1 cellular context compared by ENCODE assay signal in the genomic region with DNA sequence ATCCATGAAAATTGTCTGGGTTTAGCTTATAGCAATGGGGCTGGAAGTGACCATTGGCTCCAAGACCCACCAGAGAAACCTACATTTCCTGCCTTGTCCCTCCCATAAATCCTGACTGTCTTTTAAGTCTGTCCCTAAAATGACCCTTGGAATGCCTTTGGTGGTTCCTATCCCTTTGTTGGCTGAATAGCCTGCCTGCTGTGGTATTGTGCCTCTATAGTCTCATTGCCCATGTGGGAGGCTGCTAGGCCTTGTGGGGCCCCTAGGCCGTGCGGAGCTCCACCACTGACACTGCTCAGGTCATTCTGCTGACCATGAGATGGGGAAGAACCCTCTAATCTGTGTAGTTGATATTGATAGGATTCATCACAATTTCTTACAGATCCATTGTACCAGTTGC.
TF ChIP-seq lines count a peak whose summit lies in the region.

No MANE protein-coding gene starts in this region.

TF ChIP-seq in GM23338, 12 proteins besides CTCF, POLR2A, EP300 and RAD21 (continued from another document):
- TF ChIP-seq REST (IDR thresholded peaks at IDR 0.05; ENCODE audit: unreplicated experiment) = no peak
- TF ChIP-seq POLR2AphosphoS5 (IDR thresholded peaks at IDR 0.05; ENCODE audit: low read depth) = peak; percentile 49; the same call in 1 of the 2 replicates
- no peak for TF ChIP-seq ZNF114 (CRISPR knock-in tag; IDR thresholded peaks at IDR 0.05)
- no peak for TF ChIP-seq JUNB (IDR thresholded peaks at IDR 0.05; ENCODE audit: unreplicated experiment)
- TF ChIP-seq, protein P1, sequence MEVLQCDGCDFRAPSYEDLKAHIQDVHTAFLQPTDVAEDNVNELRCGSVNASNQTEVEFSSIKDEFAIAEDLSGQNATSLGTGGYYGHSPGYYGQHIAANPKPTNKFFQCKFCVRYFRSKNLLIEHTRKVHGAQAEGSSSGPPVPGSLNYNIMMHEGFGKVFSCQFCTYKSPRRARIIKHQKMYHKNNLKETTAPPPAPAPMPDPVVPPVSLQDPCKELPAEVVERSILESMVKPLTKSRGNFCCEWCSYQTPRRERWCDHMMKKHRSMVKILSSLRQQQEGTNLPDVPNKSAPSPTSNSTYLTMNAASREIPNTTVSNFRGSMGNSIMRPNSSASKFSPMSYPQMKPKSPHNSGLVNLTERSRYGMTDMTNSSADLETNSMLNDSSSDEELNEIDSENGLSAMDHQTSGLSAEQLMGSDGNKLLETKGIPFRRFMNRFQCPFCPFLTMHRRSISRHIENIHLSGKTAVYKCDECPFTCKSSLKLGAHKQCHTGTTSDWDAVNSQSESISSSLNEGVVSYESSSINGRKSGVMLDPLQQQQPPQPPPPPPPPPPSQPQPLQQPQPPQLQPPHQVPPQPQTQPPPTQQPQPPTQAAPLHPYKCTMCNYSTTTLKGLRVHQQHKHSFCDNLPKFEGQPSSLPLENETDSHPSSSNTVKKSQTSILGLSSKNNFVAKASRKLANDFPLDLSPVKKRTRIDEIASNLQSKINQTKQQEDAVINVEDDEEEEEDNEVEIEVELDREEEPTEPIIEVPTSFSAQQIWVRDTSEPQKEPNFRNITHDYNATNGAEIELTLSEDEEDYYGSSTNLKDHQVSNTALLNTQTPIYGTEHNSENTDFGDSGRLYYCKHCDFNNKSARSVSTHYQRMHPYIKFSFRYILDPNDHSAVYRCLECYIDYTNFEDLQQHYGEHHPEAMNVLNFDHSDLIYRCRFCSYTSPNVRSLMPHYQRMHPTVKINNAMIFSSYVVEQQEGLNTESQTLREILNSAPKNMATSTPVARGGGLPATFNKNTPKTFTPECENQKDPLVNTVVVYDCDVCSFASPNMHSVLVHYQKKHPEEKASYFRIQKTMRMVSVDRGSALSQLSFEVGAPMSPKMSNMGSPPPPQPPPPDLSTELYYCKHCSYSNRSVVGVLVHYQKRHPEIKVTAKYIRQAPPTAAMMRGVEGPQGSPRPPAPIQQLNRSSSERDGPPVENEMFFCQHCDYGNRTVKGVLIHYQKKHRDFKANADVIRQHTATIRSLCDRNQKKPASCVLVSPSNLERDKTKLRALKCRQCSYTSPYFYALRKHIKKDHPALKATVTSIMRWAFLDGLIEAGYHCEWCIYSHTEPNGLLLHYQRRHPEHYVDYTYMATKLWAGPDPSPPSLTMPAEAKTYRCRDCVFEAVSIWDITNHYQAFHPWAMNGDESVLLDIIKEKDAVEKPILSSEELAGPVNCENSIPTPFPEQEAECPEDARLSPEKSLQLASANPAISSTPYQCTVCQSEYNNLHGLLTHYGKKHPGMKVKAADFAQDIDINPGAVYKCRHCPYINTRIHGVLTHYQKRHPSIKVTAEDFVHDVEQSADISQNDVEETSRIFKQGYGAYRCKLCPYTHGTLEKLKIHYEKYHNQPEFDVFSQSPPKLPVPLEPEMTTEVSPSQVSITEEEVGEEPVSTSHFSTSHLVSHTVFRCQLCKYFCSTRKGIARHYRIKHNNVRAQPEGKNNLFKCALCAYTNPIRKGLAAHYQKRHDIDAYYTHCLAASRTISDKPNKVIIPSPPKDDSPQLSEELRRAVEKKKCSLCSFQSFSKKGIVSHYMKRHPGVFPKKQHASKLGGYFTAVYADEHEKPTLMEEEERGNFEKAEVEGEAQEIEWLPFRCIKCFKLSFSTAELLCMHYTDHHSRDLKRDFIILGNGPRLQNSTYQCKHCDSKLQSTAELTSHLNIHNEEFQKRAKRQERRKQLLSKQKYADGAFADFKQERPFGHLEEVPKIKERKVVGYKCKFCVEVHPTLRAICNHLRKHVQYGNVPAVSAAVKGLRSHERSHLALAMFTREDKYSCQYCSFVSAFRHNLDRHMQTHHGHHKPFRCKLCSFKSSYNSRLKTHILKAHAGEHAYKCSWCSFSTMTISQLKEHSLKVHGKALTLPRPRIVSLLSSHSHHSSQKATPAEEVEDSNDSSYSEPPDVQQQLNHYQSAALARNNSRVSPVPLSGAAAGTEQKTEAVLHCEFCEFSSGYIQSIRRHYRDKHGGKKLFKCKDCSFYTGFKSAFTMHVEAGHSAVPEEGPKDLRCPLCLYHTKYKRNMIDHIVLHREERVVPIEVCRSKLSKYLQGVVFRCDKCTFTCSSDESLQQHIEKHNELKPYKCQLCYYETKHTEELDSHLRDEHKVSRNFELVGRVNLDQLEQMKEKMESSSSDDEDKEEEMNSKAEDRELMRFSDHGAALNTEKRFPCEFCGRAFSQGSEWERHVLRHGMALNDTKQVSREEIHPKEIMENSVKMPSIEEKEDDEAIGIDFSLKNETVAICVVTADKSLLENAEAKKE (CRISPR knock-in tag; IDR thresholded peaks at IDR 0.05) = 0 out of 2 replicates have a peak, but pooled peaks have one; percentile 31
